In genomic region chr11:115616941-115617340, GRCh38 we compare ENCODE assay signal across 15 cellular contexts.
A peak's percentile ranks its signal among the peaks of the same experiment; 100 is the strongest.
DNase-seq lines count a peak whose midpoint lies in the region; ATAC-seq, FAIRE-seq and TF ChIP-seq lines count a peak whose summit lies in the region.
"Had no signal": no experiment of that assay in that cellular context is flagged by ENCODE, and none has a peak within 500 bp of the region (broad histone marks: within the 10 kb centered on the region; RNA-seq: fewer than 3 reads in every experiment).

No MANE protein-coding gene starts in this region.

- TF ChIP-seq CTCF in fibroblast of villous mesenchyme (IDR thresholded peaks at IDR 0.05; ENCODE audit: insufficient read depth, low read depth, low read length): no peak

- FAIRE-seq in RCC 7860 (lab: Jason Lieb, UNC): peak; percentile 95
- FAIRE-seq: A204.1, bronchial epithelial cell, islet of Langerhans had no signal

- no peak overlapping the region for H3K4me3 ChIP-seq in fibroblast of villous mesenchyme (ENCODE audit: low read depth, low read length)
- H3K4me3 ChIP-seq: spleen had no signal

- DNase-seq in NCI-H2171 treated with DMSO at 0.1 percent for 48 hours (lab: John Stamatoyannopoulos, UW) (peak; percentile 13), NCI-H2171 (lab: John Stamatoyannopoulos, UW) (no peak), RCC 7860 (ENCODE audit: low spot score) (peak; percentile 93), fibroblast of villous mesenchyme (ENCODE audit: low read depth) (peak; percentile 44), smooth muscle cell of the brain vasculature (ENCODE audit: low read depth, low spot score) (peak; percentile 47), NCI-H1092 (lab: John Stamatoyannopoulos, UW) (no peak)
- DNase-seq: activated T-cell treated with anti-CD3 and anti-CD28 coated beads, Interleukin-2, amount 50 U/mL, for 48 hours; naive thymus-derived CD4-positive, alpha-beta T cell; NCI-H1048; spleen had no signal

- ATAC-seq in GM21381 (IDR thresholded peaks at IDR 0.05; ENCODE audit: unreplicated experiment) (no peak), GM18517 (IDR thresholded peaks at IDR 0.05; ENCODE audit: unreplicated experiment) (no peak)
- ATAC-seq: naive thymus-derived CD4-positive, alpha-beta T cell had no signal

Comparison
In these comparisons a context has a peak if more than half of its experiments do, and no peak if none do; other contexts are left out.
1. DNase-seq: peak in NCI-H2171 treated with DMSO at 0.1 percent for 48 hours (single experiment), RCC 7860 (single experiment), fibroblast of villous mesenchyme (single experiment) and smooth muscle cell of the brain vasculature (single experiment); none in NCI-H2171 (single experiment) and NCI-H1092 (single experiment).